24 cellular contexts compared by ENCODE assay signal in genomic region chr3:127459891-127460290, GRCh38.
"Had no signal": no experiment of that assay in that cellular context is flagged by ENCODE, and none has a peak within 500 bp of the region (broad histone marks: within the 10 kb centered on the region; RNA-seq: fewer than 3 reads in every experiment).

No MANE protein-coding gene starts in this region.

- H3K4me1 Mint-ChIP-seq: activated CD4-positive, alpha-beta memory T cell treated with anti-CD3 and anti-CD28 coated beads, Interleukin-2, amount 10 ng/mL, durations not matched to agents 7 days and 5 days had no signal

- H3K9ac ChIP-seq: SK-N-SH had no signal

- H3K4me2 ChIP-seq: SK-N-SH had no signal

- H3K36me3 Mint-ChIP-seq: activated CD8-positive, alpha-beta memory T cell treated with anti-CD3 and anti-CD28 coated beads, Interleukin-2, amount 10 ng/mL, durations not matched to agents 7 days and 5 days had no signal

- H3K27ac Mint-ChIP-seq: activated CD4-positive, alpha-beta memory T cell treated with anti-CD3 and anti-CD28 coated beads, Interleukin-2, amount 10 ng/mL, durations not matched to agents 7 days and 5 days; activated CD8-positive, alpha-beta memory T cell treated with anti-CD3 and anti-CD28 coated beads, Interleukin-2, amount 10 ng/mL, durations not matched to agents 7 days and 5 days; activated naive CD4-positive, alpha-beta T cell treated with anti-CD3 and anti-CD28 coated beads, Interleukin-2, amount 50 U/mL, for 72 hours; T-helper 1 cell treated with Interleukin-12 subunit alpha and Interleukin-12 subunit beta and Interleukin-4 antibody, amounts not matched to agents 30 μg/mL and 1 μg/mL, for 36 hours; T-helper 2 cell treated with Interferon-gamma antibody and Interleukin-4, amounts not matched to agents 5 μg/mL and 100 μg/mL, for 36 hours had no signal

- H3K36me3 ChIP-seq: adrenal gland, breast epithelium, SJSA1 had no signal

- DNase-seq: activated CD4-positive, alpha-beta memory T cell treated with anti-CD3 and anti-CD28 coated beads, Interleukin-2, amount 10 ng/mL, durations not matched to agents 7 days and 5 days; activated CD4-positive, alpha-beta T cell treated with anti-CD3 and anti-CD28 coated beads, Interleukin-2, amount 50 U/mL, for 1 hour; activated CD8-positive, alpha-beta memory T cell treated with anti-CD3 and anti-CD28 coated beads for 24 hours; activated CD8-positive, alpha-beta memory T cell treated with anti-CD3 and anti-CD28 coated beads, Interleukin-2, amount 10 ng/mL, durations not matched to agents 7 days and 5 days; activated CD8-positive, alpha-beta memory T cell treated with anti-CD3 and anti-CD28 coated beads, Interleukin-2, amount 50 U/mL, for 48 hours; activated gamma-delta T cell; activated naive CD4-positive, alpha-beta T cell treated with Interleukin-2 at 50 U/mL for 16 hours; activated T-cell treated with anti-CD3 and anti-CD28 coated beads, Interleukin-2, amount 50 U/mL, for 48 hours; adrenal gland; body of pancreas; IMR-90; NCI-H1105; NCI-H1417 treated with DMSO at 0.1 percent for 48 hours; NCI-H1694 treated with DMSO at 0.1 percent for 48 hours; NCI-H2029; NCI-H524 treated with DMSO at 0.1 percent for 48 hours; SHP77 treated with DMSO at 0.1 percent for 48 hours; SK-N-SH had no signal

- H3K9me3 ChIP-seq: adrenal gland, body of pancreas, breast epithelium, SK-N-SH had no signal

- H3K4me3 Mint-ChIP-seq: activated CD4-positive, alpha-beta memory T cell treated with anti-CD3 and anti-CD28 coated beads, Interleukin-2, amount 10 ng/mL, durations not matched to agents 7 days and 5 days; activated CD8-positive, alpha-beta memory T cell treated with anti-CD3 and anti-CD28 coated beads, Interleukin-2, amount 10 ng/mL, durations not matched to agents 7 days and 5 days; T-helper 1 cell treated with Interleukin-12 subunit alpha and Interleukin-12 subunit beta and Interleukin-4 antibody, amounts not matched to agents 30 μg/mL and 1 μg/mL, for 36 hours; T-helper 2 cell treated with Interferon-gamma antibody and Interleukin-4, amounts not matched to agents 5 μg/mL and 100 μg/mL, for 36 hours had no signal

- H3K4me3 ChIP-seq: adrenal gland, body of pancreas, breast epithelium, K562, SJSA1 had no signal

- H3K27ac ChIP-seq: adrenal gland, body of pancreas, breast epithelium, SJSA1 had no signal

- H3K9me3 Mint-ChIP-seq: activated CD4-positive, alpha-beta memory T cell treated with anti-CD3 and anti-CD28 coated beads, Interleukin-2, amount 10 ng/mL, durations not matched to agents 7 days and 5 days; activated naive CD4-positive, alpha-beta T cell treated with anti-CD3 and anti-CD28 coated beads, Interleukin-2, amount 50 U/mL, for 72 hours; T-helper 1 cell treated with Interleukin-12 subunit alpha and Interleukin-12 subunit beta and Interleukin-4 antibody, amounts not matched to agents 30 μg/mL and 1 μg/mL, for 36 hours; T-helper 2 cell treated with Interferon-gamma antibody and Interleukin-4, amounts not matched to agents 5 μg/mL and 100 μg/mL, for 36 hours had no signal
